Comparison of ENCODE assay signal across 8 cellular contexts in the genomic region with DNA sequence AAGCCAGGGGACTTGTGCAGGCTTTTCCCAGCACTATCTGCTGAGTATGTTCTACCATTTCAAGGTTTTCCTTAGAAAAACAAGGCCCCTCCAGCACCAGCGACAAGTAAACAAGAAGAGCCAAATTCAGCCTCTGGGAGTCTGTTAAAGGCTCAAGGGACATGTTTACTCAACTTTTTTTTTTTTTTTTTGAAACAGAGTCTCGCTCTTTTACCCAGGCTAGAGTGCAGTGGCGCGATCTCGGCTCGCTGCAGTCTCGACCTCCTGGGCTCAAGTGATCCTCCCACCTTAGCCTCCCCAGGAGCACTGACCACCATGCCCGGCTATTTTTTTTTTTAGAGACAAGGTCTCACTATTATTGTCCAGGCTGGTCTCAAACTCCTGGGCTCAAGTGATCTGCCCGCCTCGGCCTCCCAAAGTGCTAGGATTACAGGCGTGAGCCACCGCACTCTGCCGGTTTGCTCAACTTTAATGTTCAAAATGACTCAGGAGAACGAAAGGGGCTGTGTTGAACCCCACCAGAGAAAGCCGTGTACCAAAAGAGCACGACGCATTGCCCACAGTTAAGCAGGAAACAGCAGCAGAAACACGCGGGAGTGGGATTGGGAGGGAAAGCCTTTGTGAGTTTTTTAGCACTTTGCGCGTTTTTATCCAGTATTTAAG. TPM values are rescaled to one million over a fixed set of nuclear protein-coding genes. Genes with fewer than 3 reads are reported as not detected.
DNase-seq lines count a peak whose midpoint lies in the region; ATAC-seq, FAIRE-seq and TF ChIP-seq lines count a peak whose summit lies in the region.

No MANE protein-coding gene starts in this region.

- H3K4me2 ChIP-seq in GM23248 (ENCODE audit: unreplicated experiment): peak overlapping the region; percentile 88

- in situ Hi-C loops in GM23248 (cut with MboI): no loop called here

- H3K36me3 ChIP-seq in BJ (ENCODE audit: control insufficient read depth, insufficient read depth, low read length) (no peaks in the 10 kb centered on the region), GM23248 (ENCODE audit: low read depth) (peaks cover 11% of the 10 kb centered on the region), Peyer's patch (peaks cover 0 to 16% (median 0%) of the 10 kb centered on the region in 3 donors)

- H3K27ac Mint-ChIP-seq in naive B cell: peak overlapping the region; percentile 62 to 97 (median 92)

- H3K36me3 Mint-ChIP-seq in naive B cell: peaks cover 0 to 8% of the 10 kb centered on the region in 2 donors

- H3K27me3 Mint-ChIP-seq in naive B cell: no peaks in the 10 kb centered on the region

- DNase-seq in BJ (ENCODE audit: low read depth) (no peak), GM23248 (peak; percentile 69), Peyer's patch (no peak), choroid plexus epithelial cell (ENCODE audit: low read depth) (no peak), naive B cell (no peak), HTR-8/SVneo (ENCODE audit: insufficient read length, low spot score) (no peak), NCI-H1092 (lab: John Stamatoyannopoulos, UW) (no peak), NCI-H1694 treated with DMSO at 0.1 percent for 48 hours (lab: John Stamatoyannopoulos, UW) (no peak)

- H3K9me3 ChIP-seq in GM23248 (ENCODE audit: low read depth) (no peaks in the 10 kb centered on the region), Peyer's patch (no peaks in the 10 kb centered on the region)

- H3K4me3 Mint-ChIP-seq in naive B cell: peak overlapping the region; percentile 91 to 99 (median 96)

- peak overlapping the region; percentile 77 for H3K4me3 ChIP-seq in BJ (ENCODE audit: low read depth, low read length)
- H3K4me3 ChIP-seq in GM23248: peak overlapping the region; percentile 85
- peak overlapping the region; percentile 73 to 98 (median 87) for H3K4me3 ChIP-seq in Peyer's patch
- peak overlapping the region; percentile 100 for H3K4me3 ChIP-seq in choroid plexus epithelial cell (ENCODE audit: low read depth, low read length)

- TF ChIP-seq POLR2A in Peyer's patch (IDR thresholded peaks at IDR 0.05): no peak

- CTCF ChIA-PET in BJ (lab: Yijun Ruan, JAX): no interaction called here

- WGBS in GM23248 (ENCODE audit: low coverage in 1 of 2, low lambda C conversion rate in 2 of 2, missing lambda C conversion rate in 2 of 2), 2 experiments: 25% methylated on average over 21 of the region's 21 CpGs

- peaks cover 11 to 32% (median 24%) of the 10 kb centered on the region in 3 donors for H3K4me1 Mint-ChIP-seq in naive B cell

- peak overlapping the region; percentile 82 for H3K27ac ChIP-seq in GM23248
- peak overlapping the region; percentile 89 to 95 (median 90) for H3K27ac ChIP-seq in Peyer's patch

- H3K9me2 ChIP-seq in GM23248 (ENCODE audit: insufficient read depth): no peaks in the 10 kb centered on the region

- no peaks in the 10 kb centered on the region for H4K20me1 ChIP-seq in GM23248 (ENCODE audit: insufficient read depth)

- POLR2A ChIA-PET in BJ (lab: Charles Lee): no interaction called here

- no peak for TF ChIP-seq CTCF in BJ (IDR thresholded peaks at IDR 0.05; ENCODE audit: insufficient read depth, low read depth, low read length)
- no peak for TF ChIP-seq CTCF in Peyer's patch (IDR thresholded peaks at IDR 0.05)
- no peak for TF ChIP-seq CTCF in choroid plexus epithelial cell (conservative IDR thresholded peaks at IDR 0.05; ENCODE audit: low read depth, low read length)

- H3K79me2 ChIP-seq in GM23248 (ENCODE audit: insufficient read depth): peaks cover 49% of the 10 kb centered on the region

- peaks cover 21% of the 10 kb centered on the region for H3F3A ChIP-seq in GM23248 (ENCODE audit: insufficient read depth)

- no peaks in the 10 kb centered on the region for H3K9me3 Mint-ChIP-seq in naive B cell

- FAIRE-seq in HTR-8/SVneo (lab: Jason Lieb, UNC): no peak

- H3K4me1 ChIP-seq in GM23248 (ENCODE audit: insufficient read depth) (peaks cover 23% of the 10 kb centered on the region), Peyer's patch (peaks cover 0 to 21% (median 6%) of the 10 kb centered on the region in 4 donors)

- peak overlapping the region; percentile 97 for H2AFZ ChIP-seq in GM23248

- peak overlapping the region; percentile 88 for H3K9ac ChIP-seq in GM23248

- no peaks in the 10 kb centered on the region for H3K27me3 ChIP-seq in BJ (ENCODE audit: control insufficient read depth, insufficient read depth, low read length)
- no peaks in the 10 kb centered on the region for H3K27me3 ChIP-seq in GM23248 (replicated peaks; ENCODE audit: insufficient read depth)
- no peaks in the 10 kb centered on the region for H3K27me3 ChIP-seq in Peyer's patch

- no peak for ATAC-seq in naive B cell (ENCODE audit: low read depth in 2 of 2)

RNA-seq across cellular contexts. Expression of gene PRDX3, which starts 0.8 kb away (rescaled TPM):
- polyA plus RNA-seq in BJ (2011; rRNA removed) (280 and 336 TPM in 2 replicates), GM23248 (2016; fragmentation: Nextera tagmentation; extraction: Ambion mirVana) (302 and 306 TPM in 2 replicates), naive B cell (ENCODE audit: low read depth in 6 of 6) (10 to 100 TPM; 32.2 to 63.0 (median 54.7) TPM)
- 57.8 and 109 TPM in 2 replicates for polyA minus RNA-seq in BJ (2011; rRNA and poly(A)+ RNA removed)
- total RNA-seq in GM23248 (2014; rRNA removed; shearing (Covaris generic)): 246 TPM in 2 replicates
- total RNA-seq in Peyer's patch: 100 to 1,000 TPM in 2 of 4 donors, 10 to 100 TPM in 2; 76.2 to 138 (median 107) TPM

RNA-seq across cellular contexts. Expression of gene SFXN4, which starts 12.3 kb away (rescaled TPM):
- polyA plus RNA-seq in BJ (2011; rRNA removed): 9.6 and 15.8 TPM in 2 replicates
- 5.4 and 5.9 TPM in 2 replicates for polyA minus RNA-seq in BJ (2011; rRNA and poly(A)+ RNA removed)
- total RNA-seq in GM23248 (2014; rRNA removed; shearing (Covaris generic)): 10.7 and 13.1 TPM in 2 replicates
- polyA plus RNA-seq in GM23248 (2016; fragmentation: Nextera tagmentation; extraction: Ambion mirVana): 17.4 and 17.6 TPM in 2 replicates
- total RNA-seq in Peyer's patch: 10 to 100 TPM; 22.8 to 35.5 (median 26.2) TPM
- polyA plus RNA-seq in naive B cell (ENCODE audit: low read depth in 6 of 6): 10 to 100 TPM; 11.0 to 17.1 (median 13.9) TPM

RNA-seq across cellular contexts. Expression of gene GRK5, which starts 29.5 kb away (rescaled TPM):
- polyA plus RNA-seq in BJ (2011; rRNA removed): 14.7 and 20.8 TPM in 2 replicates
- 7.6 and 8.3 TPM in 2 replicates for polyA minus RNA-seq in BJ (2011; rRNA and poly(A)+ RNA removed)
- 13.7 and 16.4 TPM in 2 replicates for total RNA-seq in GM23248 (2014; rRNA removed; shearing (Covaris generic))
- polyA plus RNA-seq in GM23248 (2016; fragmentation: Nextera tagmentation; extraction: Ambion mirVana): 4.3 and 5.2 TPM in 2 replicates
- 10 to 100 TPM in 3 of 4 donors, 1 to 10 TPM in 1; 10.0 to 61.9 (median 18.1) TPM for total RNA-seq in Peyer's patch
- 10 to 100 TPM in 4 of 6 donors, 1 to 10 TPM in 2; 7.2 to 24.6 (median 13.7) TPM for polyA plus RNA-seq in naive B cell (ENCODE audit: low read depth in 6 of 6)
